In the genomic region with DNA sequence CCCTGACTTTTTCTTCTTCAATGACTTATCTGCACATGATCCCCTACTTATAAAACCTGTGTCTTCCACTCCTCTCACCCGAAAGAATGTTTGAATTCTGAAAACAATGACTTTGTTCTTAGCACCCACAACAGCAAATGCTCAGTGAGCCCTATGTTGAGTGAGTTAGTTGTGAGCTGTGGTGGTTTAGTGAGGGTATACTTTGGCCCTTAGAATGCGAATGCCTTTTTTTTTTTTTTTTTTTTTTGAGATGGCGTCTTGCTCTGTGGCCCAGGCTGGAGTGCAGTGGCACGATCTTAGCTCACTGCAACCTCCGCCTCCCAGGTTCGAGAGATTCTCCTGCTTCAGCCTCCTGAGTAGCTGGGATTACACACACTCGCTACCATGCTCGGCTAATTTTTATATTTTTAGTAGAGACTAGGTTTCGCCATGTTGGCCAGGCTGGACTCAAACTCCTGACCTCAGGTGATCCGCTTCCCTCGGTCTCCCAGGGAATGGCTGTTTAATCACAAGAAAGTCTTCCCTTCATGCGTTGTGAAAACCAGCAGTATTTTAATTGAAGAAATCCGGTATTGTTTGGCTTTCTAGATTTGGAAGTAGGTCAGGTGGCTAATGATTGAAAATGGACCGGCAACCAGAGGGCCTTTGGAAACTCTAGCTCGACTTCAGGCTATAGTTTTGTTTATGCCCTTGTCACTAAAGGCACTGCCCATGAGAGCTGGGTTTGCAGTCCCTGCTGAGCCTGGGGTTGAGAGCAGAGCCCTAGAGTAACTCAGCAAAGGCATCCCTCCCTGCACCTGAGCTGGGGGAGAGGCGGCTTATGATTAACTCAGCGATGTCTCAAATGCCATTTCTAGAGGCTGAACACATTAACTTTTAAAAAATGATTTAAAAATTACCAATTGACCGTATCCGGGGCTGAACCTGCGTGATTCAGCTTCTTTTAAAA, we compare ENCODE assay signal across 9 cellular contexts. TPM values are rescaled to one million over a fixed set of nuclear protein-coding genes. Genes with fewer than 3 reads are reported as not detected.
DNase-seq lines count a peak whose midpoint lies in the region; ATAC-seq and TF ChIP-seq lines count a peak whose summit lies in the region.
"Had no signal": no experiment of that assay in that cellular context is flagged by ENCODE, and none has a peak within 500 bp of the region (broad histone marks: within the 10 kb centered on the region; RNA-seq: fewer than 3 reads in every experiment).

No MANE protein-coding gene starts in this region.

- peak overlapping the region; percentile 69 for H3K27ac ChIP-seq in adipose tissue (ENCODE audit: low read depth, low read length)
- H3K27ac ChIP-seq in upper lobe of left lung: peak overlapping the region; percentile 63 to 93 (median 90)

- H3K4me1 ChIP-seq in upper lobe of left lung: peaks cover 40 to 59% (median 47%) of the 10 kb centered on the region in 4 donors
- H3K4me1 ChIP-seq in HAP-1: peaks cover 18% of the 10 kb centered on the region

- H3K27ac Mint-ChIP-seq in activated naive CD8-positive, alpha-beta T cell treated with anti-CD3 and anti-CD28 coated beads, Interleukin-2, amount 10 ng/mL, durations not matched to agents 7 days and 5 days: peak overlapping the region; percentile 40
- no peak overlapping the region for H3K27ac Mint-ChIP-seq in activated naive CD8-positive, alpha-beta T cell treated with anti-CD3 and anti-CD28 coated beads for 36 hours
- H3K27ac Mint-ChIP-seq in mesothelial cell of epicardium: peak overlapping the region; percentile 21

- H3K4me1 Mint-ChIP-seq in activated naive CD8-positive, alpha-beta T cell treated with anti-CD3 and anti-CD28 coated beads, Interleukin-2, amount 10 ng/mL, durations not matched to agents 7 days and 5 days: peaks cover 34% of the 10 kb centered on the region
- peaks cover 27% of the 10 kb centered on the region for H3K4me1 Mint-ChIP-seq in activated naive CD8-positive, alpha-beta T cell treated with anti-CD3 and anti-CD28 coated beads for 36 hours
- peaks cover 59% of the 10 kb centered on the region for H3K4me1 Mint-ChIP-seq in mesothelial cell of epicardium

- no peaks in the 10 kb centered on the region for H3K9me3 ChIP-seq in upper lobe of left lung
- H3K9me3 ChIP-seq in HAP-1: no peaks in the 10 kb centered on the region

- ATAC-seq in activated naive CD8-positive, alpha-beta T cell treated with anti-CD3 and anti-CD28 coated beads, Interleukin-2, amount 10 ng/mL, durations not matched to agents 7 days and 5 days (ENCODE audit: low read depth): no peak
- ATAC-seq in upper lobe of left lung (ENCODE audit: low FRiP score in 2 of 2): no peak

- no peak for TF ChIP-seq POLR2A in upper lobe of left lung (IDR thresholded peaks at IDR 0.05)

- H3K36me3 ChIP-seq in upper lobe of left lung (no peaks in the 10 kb centered on the region), HAP-1 (replicated peaks) (no peaks in the 10 kb centered on the region)

- H3K27me3 ChIP-seq in upper lobe of left lung (no peaks in the 10 kb centered on the region), HAP-1 (ENCODE audit: low read depth) (no peaks in the 10 kb centered on the region)

- H3K9me3 Mint-ChIP-seq in activated naive CD8-positive, alpha-beta T cell treated with anti-CD3 and anti-CD28 coated beads, Interleukin-2, amount 10 ng/mL, durations not matched to agents 7 days and 5 days: no peaks in the 10 kb centered on the region
- no peaks in the 10 kb centered on the region for H3K9me3 Mint-ChIP-seq in activated naive CD8-positive, alpha-beta T cell treated with anti-CD3 and anti-CD28 coated beads for 36 hours
- no peaks in the 10 kb centered on the region for H3K9me3 Mint-ChIP-seq in mesothelial cell of epicardium

- peaks cover 1% of the 10 kb centered on the region for H3K36me3 Mint-ChIP-seq in activated naive CD8-positive, alpha-beta T cell treated with anti-CD3 and anti-CD28 coated beads, Interleukin-2, amount 10 ng/mL, durations not matched to agents 7 days and 5 days
- H3K36me3 Mint-ChIP-seq in activated naive CD8-positive, alpha-beta T cell treated with anti-CD3 and anti-CD28 coated beads for 36 hours: peaks cover 1% of the 10 kb centered on the region
- no peaks in the 10 kb centered on the region for H3K36me3 Mint-ChIP-seq in mesothelial cell of epicardium

- no peaks in the 10 kb centered on the region for H3K27me3 Mint-ChIP-seq in activated naive CD8-positive, alpha-beta T cell treated with anti-CD3 and anti-CD28 coated beads, Interleukin-2, amount 10 ng/mL, durations not matched to agents 7 days and 5 days
- H3K27me3 Mint-ChIP-seq in activated naive CD8-positive, alpha-beta T cell treated with anti-CD3 and anti-CD28 coated beads for 36 hours: no peaks in the 10 kb centered on the region
- no peaks in the 10 kb centered on the region for H3K27me3 Mint-ChIP-seq in mesothelial cell of epicardium (ENCODE audit: low read depth)

- TF ChIP-seq CTCF in mesothelial cell of epicardium (IDR thresholded peaks at IDR 0.05; ENCODE audit: unreplicated experiment): no peak
- TF ChIP-seq CTCF in upper lobe of left lung (IDR thresholded peaks at IDR 0.05): no peak

- no peak for DNase-seq in activated naive CD8-positive, alpha-beta T cell treated with anti-CD3 and anti-CD28 coated beads, Interleukin-2, amount 10 ng/mL, durations not matched to agents 7 days and 5 days
- DNase-seq in activated naive CD8-positive, alpha-beta T cell treated with anti-CD3 and anti-CD28 coated beads for 36 hours: no peak
- DNase-seq in mesothelial cell of epicardium (ENCODE audit: low spot score in 2 of 2, unreplicated experiment in 2 of 2): no peak
- peak in 1 of 2 donors; percentile 39 for DNase-seq in upper lobe of left lung
- DNase-seq in GOT3 (lab: John Stamatoyannopoulos, UW): no peak
- no peak for DNase-seq in HAP-1 (ENCODE audit: low spot score in 2 of 2)
- no peak for DNase-seq in LoVo (ENCODE audit: low spot score)
- DNase-seq: NCI-H1092 treated with DMSO at 0.1 percent for 48 hours had no signal

- H3K4me3 ChIP-seq in upper lobe of left lung: no peak overlapping the region
- no peak overlapping the region for H3K4me3 ChIP-seq in HAP-1

- 56 to 80% (median 76%) methylated on average over 20 of the region's 20 CpGs for WGBS in adipose tissue, 3 donors
- WGBS in upper lobe of left lung, 2 donors: 78 to 82% methylated on average over 20 of the region's 20 CpGs

- peak overlapping the region; percentile 17 for H3K4me3 Mint-ChIP-seq in activated naive CD8-positive, alpha-beta T cell treated with anti-CD3 and anti-CD28 coated beads, Interleukin-2, amount 10 ng/mL, durations not matched to agents 7 days and 5 days
- H3K4me3 Mint-ChIP-seq in activated naive CD8-positive, alpha-beta T cell treated with anti-CD3 and anti-CD28 coated beads for 36 hours: no peak overlapping the region
- H3K4me3 Mint-ChIP-seq in mesothelial cell of epicardium: no peak overlapping the region

- POLR2A ChIA-PET in activated naive CD8-positive, alpha-beta T cell treated with anti-CD3 and anti-CD28 coated beads, Interleukin-2, amount 10 ng/mL, durations not matched to agents 7 days and 5 days (lab: Charles Lee): no interaction called here

- TF ChIP-seq EP300 in upper lobe of left lung (IDR thresholded peaks at IDR 0.05): no peak

- in situ Hi-C loops in HAP-1 (cut with MboI; ENCODE audit: low sequenced_read_pairs): no loop called here

RNA-seq across cellular contexts. Expression of a gene that starts 41.3 kb away (rescaled TPM):
- total RNA-seq in activated naive CD8-positive, alpha-beta T cell treated with anti-CD3 and anti-CD28 coated beads, Interleukin-2, amount 10 ng/mL, durations not matched to agents 7 days and 5 days: 10 to 100 TPM; 35.7 to 37.6 TPM
- total RNA-seq in activated naive CD8-positive, alpha-beta T cell treated with anti-CD3 and anti-CD28 coated beads for 36 hours: 10 to 100 TPM; 14.2 to 14.5 TPM
- polyA plus RNA-seq in adipose tissue: 10 to 100 TPM; 22.4 to 47.5 (median 40.9) TPM
- 152 to 158 TPM (median 152 TPM) in 3 replicates for total RNA-seq in mesothelial cell of epicardium
- 100 to 1,000 TPM; 106 to 188 (median 115) TPM for total RNA-seq in upper lobe of left lung
